In genomic region chr1:217418241-217418840, GRCh38 we compare ENCODE assay signal across 23 cellular contexts.
"Had no signal": no experiment of that assay in that cellular context is flagged by ENCODE, and none has a peak within 500 bp of the region (broad histone marks: within the 10 kb centered on the region; RNA-seq: fewer than 3 reads in every experiment).

No MANE protein-coding gene starts in this region.

- H3K4me3 Mint-ChIP-seq: activated CD4-positive, alpha-beta memory T cell treated with anti-CD3 and anti-CD28 coated beads, Interleukin-2, amount 10 ng/mL, durations not matched to agents 7 days and 5 days; activated CD4-positive, alpha-beta T cell treated with anti-CD3 and anti-CD28 coated beads for 36 hours; activated naive CD8-positive, alpha-beta T cell treated with anti-CD3 and anti-CD28 coated beads, Interleukin-2, amount 10 ng/mL, durations not matched to agents 7 days and 5 days; activated T-cell treated with anti-CD3 and anti-CD28 coated beads, Interleukin-2, amount 50 U/mL, for 72 hours had no signal

- ATAC-seq: activated CD4-positive, alpha-beta T cell treated with anti-CD3 and anti-CD28 coated beads for 36 hours; activated T-cell treated with anti-CD3 and anti-CD28 coated beads, Interleukin-2, amount 50 U/mL, for 72 hours had no signal

- H3K4me3 ChIP-seq: adrenal gland, SK-N-MC had no signal

- H3K36me3 Mint-ChIP-seq: activated naive CD8-positive, alpha-beta T cell treated with anti-CD3 and anti-CD28 coated beads, Interleukin-2, amount 10 ng/mL, durations not matched to agents 7 days and 5 days had no signal

- DNase-seq: activated CD4-positive, alpha-beta memory T cell treated with anti-CD3 and anti-CD28 coated beads, Interleukin-2, amount 10 ng/mL, durations not matched to agents 7 days and 5 days; activated CD4-positive, alpha-beta T cell treated with anti-CD3 and anti-CD28 coated beads for 36 hours; activated CD4-positive, alpha-beta T cell treated with anti-CD3 and anti-CD28 coated beads, Interleukin-2, amount 50 U/mL, for 1 hour; activated naive CD4-positive, alpha-beta T cell treated with anti-CD3 and anti-CD28 coated beads, Interleukin-2, amount 50 U/mL, for 16 hours; activated naive CD8-positive, alpha-beta T cell treated with anti-CD3 and anti-CD28 coated beads, Interleukin-2, amount 10 ng/mL, durations not matched to agents 7 days and 5 days; activated T-cell treated with anti-CD3 and anti-CD28 coated beads, Interleukin-2, amount 50 U/mL, for 72 hours; adrenal gland; anterior cingulate cortex; cerebellar nuclear complex; MV-4-11; NCI-H1092 treated with DMSO at 0.1 percent for 48 hours; NCI-H1417 treated with DMSO at 0.1 percent for 48 hours; NCI-H1694; NCI-H2029; NCI-H345; NCI-H510A treated with DMSO at 0.1 percent for 48 hours; PC-3; SIG-M5; T-helper 1 cell had no signal

- H3K27me3 ChIP-seq: adrenal gland had no signal

- H3K9me3 ChIP-seq: adrenal gland had no signal

- H3K27me3 Mint-ChIP-seq: activated naive CD8-positive, alpha-beta T cell treated with anti-CD3 and anti-CD28 coated beads, Interleukin-2, amount 10 ng/mL, durations not matched to agents 7 days and 5 days had no signal

- H3K4me2 ChIP-seq: KMS-11 had no signal

- H3K4me1 Mint-ChIP-seq: activated CD4-positive, alpha-beta memory T cell treated with anti-CD3 and anti-CD28 coated beads, Interleukin-2, amount 10 ng/mL, durations not matched to agents 7 days and 5 days; activated CD4-positive, alpha-beta T cell treated with anti-CD3 and anti-CD28 coated beads for 36 hours; activated naive CD8-positive, alpha-beta T cell treated with anti-CD3 and anti-CD28 coated beads, Interleukin-2, amount 10 ng/mL, durations not matched to agents 7 days and 5 days had no signal

- H3K27ac Mint-ChIP-seq: activated CD4-positive, alpha-beta memory T cell treated with anti-CD3 and anti-CD28 coated beads, Interleukin-2, amount 10 ng/mL, durations not matched to agents 7 days and 5 days; activated CD4-positive, alpha-beta T cell treated with anti-CD3 and anti-CD28 coated beads for 36 hours; activated naive CD8-positive, alpha-beta T cell treated with anti-CD3 and anti-CD28 coated beads, Interleukin-2, amount 10 ng/mL, durations not matched to agents 7 days and 5 days; activated T-cell treated with anti-CD3 and anti-CD28 coated beads, Interleukin-2, amount 50 U/mL, for 72 hours; activated T-helper 2 cell treated with anti-CD3 and anti-CD28 coated beads, Interferon-gamma antibody, Interleukin-2, Interleukin-4, amounts not matched to agents 10 μg/mL and 5 μg/mL and 100 μg/mL, durations not matched to agents 14 hours and 24 hours and 36 hours had no signal

- H3K4me1 ChIP-seq: adrenal gland had no signal

- H3K36me3 ChIP-seq: adrenal gland had no signal

- H3K9me3 Mint-ChIP-seq: activated CD4-positive, alpha-beta memory T cell treated with anti-CD3 and anti-CD28 coated beads, Interleukin-2, amount 10 ng/mL, durations not matched to agents 7 days and 5 days; activated naive CD8-positive, alpha-beta T cell treated with anti-CD3 and anti-CD28 coated beads, Interleukin-2, amount 10 ng/mL, durations not matched to agents 7 days and 5 days; activated T-cell treated with anti-CD3 and anti-CD28 coated beads, Interleukin-2, amount 50 U/mL, for 72 hours; activated T-helper 2 cell treated with anti-CD3 and anti-CD28 coated beads, Interferon-gamma antibody, Interleukin-2, Interleukin-4, amounts not matched to agents 10 μg/mL and 5 μg/mL and 100 μg/mL, durations not matched to agents 14 hours and 24 hours and 36 hours had no signal

- H3K27ac ChIP-seq: adrenal gland, KMS-11, SK-N-MC, VCaP had no signal
